ENCODE assay signal across 8 cellular contexts in genomic region chr2:236090826-236091225, GRCh38.
DNase-seq lines count a peak whose midpoint lies in the region; ATAC-seq, FAIRE-seq and TF ChIP-seq lines count a peak whose summit lies in the region.
"Not testable (repeated sequence)": the region's sequence is repeated elsewhere in the genome, so short reads cannot be mapped to it uniquely, and the experiment has no call there.

No MANE protein-coding gene starts in this region.

- not testable (repeated sequence) for H3K27ac ChIP-seq in GM23338 (ENCODE audit: low read depth); H1 (ENCODE audit: low read depth, low read length); kidney (ENCODE audit: low read depth in 2 of 2, low read length in 2 of 2); neural progenitor cell; neuronal stem cell (replicated peaks; ENCODE audit: low read length); spleen

- TF ChIP-seq CTCF in GM23338 (conservative IDR thresholded peaks at IDR 0.05; ENCODE audit: low read depth in 2 of 2); WTC11 (IDR thresholded peaks at IDR 0.05); H1 (IDR thresholded peaks at IDR 0.05; ENCODE audit: control extremely low read depth in 1 of 3, insufficient read depth in 1 of 3, low read depth in 1 of 3, low read length in 3 of 3); kidney (IDR thresholded peaks at IDR 0.05; ENCODE audit: borderline replicate concordance, extremely low read depth, insufficient read depth); neural progenitor cell (IDR thresholded peaks at IDR 0.05); spleen (IDR thresholded peaks at IDR 0.05 in 8 of 11, conservative IDR thresholded peaks at IDR 0.05 in 3 of 11): not testable (repeated sequence)

- not testable (repeated sequence) for H3K79me1 ChIP-seq in H1 (ENCODE audit: low read depth, low read length); neuronal stem cell (ENCODE audit: low read depth, low read length)

- not testable (repeated sequence) for H4K20me1 ChIP-seq in GM23338 (replicated peaks; ENCODE audit: insufficient read depth); H1 (replicated peaks in 1 of 2; ENCODE audit: control insufficient read depth in 1 of 2, insufficient read depth in 2 of 2, low read length in 2 of 2)
- H4K20me1 ChIP-seq in neural progenitor cell (ENCODE audit: low read depth) = peaks cover 11% of the 10 kb centered on the region

- H2BK20ac ChIP-seq in H1 (ENCODE audit: low read length) = not testable (repeated sequence)

- not testable (repeated sequence) for H3K4me3 ChIP-seq in GM23338; H1 (ENCODE audit: extremely low read depth in 1 of 4, insufficient read depth in 2 of 4, low read depth in 3 of 4, low read length in 4 of 4); kidney (ENCODE audit: low read length in 2 of 2); neural progenitor cell; neuronal stem cell (ENCODE audit: low read length in 2 of 2); spleen

- H3K79me2 ChIP-seq in GM23338 (replicated peaks; ENCODE audit: insufficient read depth); H1 (ENCODE audit: control insufficient read depth in 1 of 2, insufficient read depth in 2 of 2, low read length in 2 of 2); neural progenitor cell (ENCODE audit: low read depth): not testable (repeated sequence)

- H3K23me2 ChIP-seq in H1 (ENCODE audit: low read depth, low read length) = not testable (repeated sequence)

- H3K9me3 Mint-ChIP-seq in GM23338, WTC11, neural progenitor cell: not testable (repeated sequence)

- H3K4me1 ChIP-seq in GM23338 (ENCODE audit: insufficient read depth) (peaks cover 38% of the 10 kb centered on the region), H1 (replicated peaks in 1 of 4; ENCODE audit: control insufficient read depth in 3 of 4, insufficient read depth in 4 of 4, low read length in 3 of 4) (peaks cover 2 to 16% (median 12%) of the 10 kb centered on the region in 4 experiments; a peak in 6 of 7 replicates), neural progenitor cell (peaks cover 25% of the 10 kb centered on the region), neuronal stem cell (ENCODE audit: control insufficient read depth in 2 of 2, insufficient read depth in 1 of 2, low read depth in 1 of 2, low read length in 2 of 2) (peaks cover 13 to 38% of the 10 kb centered on the region in 2 donors)
- H3K4me1 ChIP-seq in kidney (ENCODE audit: control insufficient read depth in 1 of 2, insufficient read depth in 1 of 2, low read depth in 1 of 2, low read length in 2 of 2); spleen: not testable (repeated sequence)

- TF ChIP-seq EP300 in H1 (IDR thresholded peaks at IDR 0.05; ENCODE audit: borderline replicate concordance in 1 of 2, low read depth in 2 of 2, low read length in 2 of 2) = not testable (repeated sequence)

- H2BK12ac ChIP-seq in H1 (ENCODE audit: low read depth, low read length) = peak overlapping the region; percentile 82; the same call in 1 of the 2 replicates
- not testable (repeated sequence) for H2BK12ac ChIP-seq in neuronal stem cell (ENCODE audit: low read length)

- H3K4me1 Mint-ChIP-seq in GM23338 (peaks cover 58% of the 10 kb centered on the region), WTC11 (peaks cover 62% of the 10 kb centered on the region), neural progenitor cell (peaks cover 57% of the 10 kb centered on the region)

- not testable (repeated sequence) for H2BK120ac ChIP-seq in H1 (replicated peaks; ENCODE audit: low read depth, low read length); neuronal stem cell (ENCODE audit: low read depth, low read length)

- 0 out of 2 replicates have a peak overlapping the region, but pooled peaks have one; percentile 10 for H3K18ac ChIP-seq in H1 (ENCODE audit: extremely low read depth, low read length)
- H3K18ac ChIP-seq in neuronal stem cell (ENCODE audit: low read length) = peak overlapping the region; percentile 69

- CTCF ChIA-PET in WTC11 (lab: Charles Lee) = not testable (repeated sequence)
- CTCF ChIA-PET in H1 (lab: Charles Lee; ENCODE audit: partially characterized antibody) = interaction anchor here (0.6 to 1.8 kb wide), 2 partner anchors 15 to 53 kb away, joined by 3 to 6 read pairs; no protein-coding TSS in a partner anchor

- H2AFZ ChIP-seq in GM23338; H1 (ENCODE audit: low read length); neural progenitor cell (replicated peaks); neuronal stem cell (ENCODE audit: low read length): not testable (repeated sequence)

- H3K27ac Mint-ChIP-seq in GM23338 (peak overlapping the region; percentile 70), WTC11 (peak overlapping the region; percentile 30; the same call in 1 of the 2 replicates), neural progenitor cell (peak overlapping the region; percentile 29)

- DNase-seq in GM23338 (ENCODE audit: low spot score); WTC11 (ENCODE audit: low spot score); H1 (ENCODE audit: low read depth in 1 of 2, low spot score in 2 of 2); neural progenitor cell (ENCODE audit: low spot score); neuronal stem cell (ENCODE audit: low spot score): not testable (repeated sequence)
- DNase-seq in kidney (peak; percentile 53), posterior vena cava (ENCODE audit: low spot score) (peak; percentile 66), spleen (peak; percentile 41)

- H4K5ac ChIP-seq in H1 (ENCODE audit: insufficient read length, low read depth, low read length) = not testable (repeated sequence)

- not testable (repeated sequence) for H3K4me3 Mint-ChIP-seq in GM23338, WTC11, neural progenitor cell

- H3K9me2 ChIP-seq in GM23338 (ENCODE audit: insufficient read depth) = not testable (repeated sequence)

- H3K4me2 ChIP-seq in GM23338; H1 (ENCODE audit: insufficient read depth in 1 of 2, low read depth in 2 of 2, low read length in 2 of 2); neural progenitor cell; neuronal stem cell (ENCODE audit: insufficient read depth, low read length, poor library complexity, severe bottlenecking): not testable (repeated sequence)

- not testable (repeated sequence) for H4K8ac ChIP-seq in H1 (ENCODE audit: extremely low read depth, insufficient read depth, low read length); neuronal stem cell (ENCODE audit: low read depth, low read length)

- TF ChIP-seq RAD21 in H1 (IDR thresholded peaks at IDR 0.05 in 1 of 2, conservative IDR thresholded peaks at IDR 0.05 in 1 of 2; ENCODE audit: low read depth in 2 of 2, low read length in 2 of 2) = not testable (repeated sequence)

- not testable (repeated sequence) for H3K14ac ChIP-seq in H1 (ENCODE audit: insufficient read length); neuronal stem cell (ENCODE audit: low read length)

- H3K9ac ChIP-seq in H1 (replicated peaks in 1 of 4; ENCODE audit: extremely low read depth in 1 of 4, low read depth in 3 of 4, low read length in 3 of 4); kidney (ENCODE audit: low read length in 2 of 2); neural progenitor cell; neuronal stem cell (ENCODE audit: low read depth, low read length, poor library complexity): not testable (repeated sequence)

- not testable (repeated sequence) for H3K36me3 Mint-ChIP-seq in GM23338 (ENCODE audit: low read depth); WTC11
- H3K36me3 Mint-ChIP-seq in neural progenitor cell = peaks cover 12% of the 10 kb centered on the region

- peaks cover 19% of the 10 kb centered on the region for H3K27me3 Mint-ChIP-seq in GM23338 (ENCODE audit: insufficient read depth, low read depth, poor library complexity)
- H3K27me3 Mint-ChIP-seq in WTC11 (ENCODE audit: low read depth); neural progenitor cell (ENCODE audit: insufficient read depth, low read depth): not testable (repeated sequence)

- ATAC-seq in GM23338, WTC11: not testable (repeated sequence)

- H3K9me3 ChIP-seq in H1 (ENCODE audit: insufficient read depth in 2 of 2, low read depth in 1 of 2, low read length in 1 of 2); kidney (ENCODE audit: control insufficient read depth in 1 of 2, low read length in 2 of 2); neural progenitor cell (ENCODE audit: low read depth); neuronal stem cell (replicated peaks in 1 of 2; ENCODE audit: control insufficient read depth in 2 of 2, insufficient read depth in 1 of 2, low read depth in 1 of 2, low read length in 2 of 2); spleen: not testable (repeated sequence)

- H2BK5ac ChIP-seq in H1 (ENCODE audit: low read depth, low read length) = peak overlapping the region; percentile 6; the same call in 1 of the 2 replicates
- not testable (repeated sequence) for H2BK5ac ChIP-seq in neuronal stem cell (ENCODE audit: low read length)

- not testable (repeated sequence) for H3K36me3 ChIP-seq in GM23338 (ENCODE audit: insufficient read depth); H1 (ENCODE audit: control insufficient read depth in 2 of 4, insufficient read depth in 4 of 4, low read length in 3 of 4); kidney (ENCODE audit: control insufficient read depth in 1 of 2, insufficient read depth in 2 of 2, low read length in 2 of 2); neural progenitor cell; neuronal stem cell (replicated peaks in 1 of 2; ENCODE audit: control insufficient read depth in 2 of 2, insufficient read depth in 2 of 2, low read length in 2 of 2); spleen

- intact Hi-C loops in kidney (cut with DNase I); posterior vena cava (cut with DNase I); spleen (cut with DNase I; ENCODE audit: low total_unique reads): not testable (repeated sequence)

- H2BK15ac ChIP-seq in H1 (ENCODE audit: low read length); neuronal stem cell (ENCODE audit: low read length): not testable (repeated sequence)

- not testable (repeated sequence) for H3K56ac ChIP-seq in H1 (replicated peaks; ENCODE audit: insufficient read length, low read depth, low read length)

- H3K4ac ChIP-seq in H1 (replicated peaks; ENCODE audit: insufficient read length, low read depth, low read length); neuronal stem cell (ENCODE audit: low read length): not testable (repeated sequence)

- H3K23ac ChIP-seq in H1 (ENCODE audit: insufficient read length); neuronal stem cell (ENCODE audit: low read depth, low read length, poor library complexity): not testable (repeated sequence)

- not testable (repeated sequence) for H3F3A ChIP-seq in GM23338 (replicated peaks; ENCODE audit: low read depth)
- peaks cover 24% of the 10 kb centered on the region for H3F3A ChIP-seq in neural progenitor cell (ENCODE audit: low read depth)

- WGBS in H1 (ENCODE audit: extremely low coverage in 1 of 2, insufficient coverage in 1 of 2, insufficient read length in 1 of 2, insufficient replicate concordance in 2 of 2, low coverage in 1 of 2, low lambda C conversion rate in 2 of 2, missing lambda C conversion rate in 1 of 2), 2 experiments = 93% methylated on average over 12 of the region's 16 CpGs; no CpG with 5 or more reads in 1 of the 2 experiments
- no CpG with 5 or more reads among the region's 16 CpGs for WGBS in neuronal stem cell (ENCODE audit: extremely low coverage in 2 of 2, insufficient read length in 2 of 2, insufficient replicate concordance in 1 of 2), 2 donors
- 89 to 94% (median 92%) methylated on average over 16 of the region's 16 CpGs for WGBS in spleen, 5 donors

- H3K27me3 ChIP-seq in GM23338 (ENCODE audit: insufficient read depth); H1 (replicated peaks in 1 of 4; ENCODE audit: control insufficient read depth in 3 of 4, extremely low read depth in 1 of 4, insufficient read depth in 3 of 4, low read length in 3 of 4); neural progenitor cell; neuronal stem cell (ENCODE audit: control insufficient read depth in 3 of 3, insufficient read depth in 3 of 3, low read depth in 1 of 3, low read length in 3 of 3); spleen (replicated peaks in 1 of 7): not testable (repeated sequence)

- TF ChIP-seq POLR2A in H1 (IDR thresholded peaks at IDR 0.05; ENCODE audit: control extremely low read depth in 1 of 2, low read depth in 2 of 2, low read length in 2 of 2); spleen (IDR thresholded peaks at IDR 0.05): not testable (repeated sequence)

- POLR2A ChIA-PET in WTC11 (lab: Charles Lee); H1 (lab: Charles Lee; ENCODE audit: partially characterized antibody): not testable (repeated sequence)

- not testable (repeated sequence) for H4K91ac ChIP-seq in H1 (replicated peaks; ENCODE audit: insufficient read length, low read length); neuronal stem cell (ENCODE audit: low read depth, low read length, poor library complexity)

- not testable (repeated sequence) for FAIRE-seq in H1 (lab: Jason Lieb, UNC); kidney (lab: Jason Lieb, UNC)

- H2AK5ac ChIP-seq in H1 (ENCODE audit: low read depth, low read length) = 0 out of 2 replicates have a peak overlapping the region, but pooled peaks have one; percentile 7
- H2AK5ac ChIP-seq in neuronal stem cell (ENCODE audit: low read depth, low read length) = not testable (repeated sequence)
